9 cellular contexts compared by ENCODE assay signal in genomic region chr5:107486489-107486888, GRCh38.
DNase-seq lines count a peak whose midpoint lies in the region; ATAC-seq and TF ChIP-seq lines count a peak whose summit lies in the region.
"Had no signal": no experiment of that assay in that cellular context is flagged by ENCODE, and none has a peak within 500 bp of the region (broad histone marks: within the 10 kb centered on the region; RNA-seq: fewer than 3 reads in every experiment).

No MANE protein-coding gene starts in this region.

- ATAC-seq in GM18868 (IDR thresholded peaks at IDR 0.05; ENCODE audit: unreplicated experiment): peak; percentile 88
- peak; percentile 73 for ATAC-seq in HG02852 (IDR thresholded peaks at IDR 0.05; ENCODE audit: unreplicated experiment)

- no peak overlapping the region for H3K4me3 ChIP-seq in fibroblast of villous mesenchyme (ENCODE audit: low read depth, low read length)
- H3K4me3 ChIP-seq: heart right ventricle had no signal

- DNase-seq in RPMI8226 (peak; percentile 25), fibroblast of villous mesenchyme (ENCODE audit: low read depth) (peak; percentile 34), NCI-H2227 (lab: John Stamatoyannopoulos, UW; ENCODE audit: unreplicated experiment) (no peak), dermis blood vessel endothelial cell (no peak), NCI-H510A (lab: John Stamatoyannopoulos, UW) (no peak), erythroblast (lab: John Stamatoyannopoulos, UW) (no peak)
- DNase-seq: heart right ventricle had no signal

- TF ChIP-seq POLR2A in erythroblast (IDR thresholded peaks at IDR 0.05; ENCODE audit: low read length): no peak

- TF ChIP-seq CTCF in fibroblast of villous mesenchyme (IDR thresholded peaks at IDR 0.05; ENCODE audit: insufficient read depth, low read depth, low read length): no peak

Comparison
In these comparisons a context has a peak if more than half of its experiments do, and no peak if none do; other contexts are left out.
1. DNase-seq: peak in RPMI8226 (single experiment) and fibroblast of villous mesenchyme (single experiment); none in NCI-H2227 (single experiment), dermis blood vessel endothelial cell (single experiment), NCI-H510A (single experiment) and erythroblast (0 of 2).